In genomic region chr11:125536834-125537233, GRCh38 we compare ENCODE assay signal across 1 cellular context. TPM values are rescaled to one million over a fixed set of nuclear protein-coding genes. Genes with fewer than 3 reads are reported as not detected.
"Had no signal": no experiment of that assay in that cellular context is flagged by ENCODE, and none has a peak within 500 bp of the region (broad histone marks: within the 10 kb centered on the region; RNA-seq: fewer than 3 reads in every experiment).

No MANE protein-coding gene starts in this region.

RNA-seq across cellular contexts. Expression of gene FEZ1, which starts 40.8 kb away (rescaled TPM):
- total RNA-seq: SJSA1 had no signal
